6 cellular contexts compared by ENCODE assay signal in genomic region chr11:72201445-72201844, GRCh38. TPM values are rescaled to one million over a fixed set of nuclear protein-coding genes. Genes with fewer than 3 reads are reported as not detected.
"Had no signal": no experiment of that assay in that cellular context is flagged by ENCODE, and none has a peak within 500 bp of the region (broad histone marks: within the 10 kb centered on the region; RNA-seq: fewer than 3 reads in every experiment).

No MANE protein-coding gene starts in this region.

RNA-seq across cellular contexts. Expression of gene FOLR1, which starts 9.5 kb away (rescaled TPM):
- total RNA-seq: GM23338, HT1080, IMR-90 had no signal

RNA-seq across cellular contexts. Expression of gene FOLR2, which starts 15.1 kb away (rescaled TPM):
- total RNA-seq: GM23338, H4, H7, HFFc6, HT1080, IMR-90 had no signal
- polyA plus RNA-seq: GM23338, IMR-90 had no signal

RNA-seq across cellular contexts. Expression of gene PHOX2A, which starts 42.5 kb away (rescaled TPM):
- total RNA-seq: GM23338, H4, HFFc6, HT1080, IMR-90 had no signal
- polyA plus RNA-seq: IMR-90 had no signal
